Comparison of ENCODE assay signal across 1 cellular context in genomic region chr16:66001432-66001831, GRCh38.
TF ChIP-seq lines count a peak whose summit lies in the region.

No MANE protein-coding gene starts in this region.

TF ChIP-seq in IMR-90, 13 proteins besides CTCF, POLR2A, EP300 and RAD21 (continued from another document):
- TF ChIP-seq BHLHE40 (IDR thresholded peaks at IDR 0.05; ENCODE audit: low read depth, low read length) (peak; percentile 12; the same call in 1 of the 2 replicates), CHD1 (IDR thresholded peaks at IDR 0.05; ENCODE audit: low read depth, low read length) (no peak), MAZ (IDR thresholded peaks at IDR 0.05; ENCODE audit: borderline replicate concordance, low read depth, low read length) (no peak), FOS (IDR thresholded peaks at IDR 0.05; ENCODE audit: low read depth, low read length) (peak; percentile 29; the same call in 1 of the 2 replicates), MAFK (IDR thresholded peaks at IDR 0.05; ENCODE audit: low read depth, low read length) (no peak), RFX5 (IDR thresholded peaks at IDR 0.05; ENCODE audit: low read depth, low read length) (no peak), RCOR1 (IDR thresholded peaks at IDR 0.05; ENCODE audit: insufficient replicate concordance, low read length) (no peak)
